In the genomic region with DNA sequence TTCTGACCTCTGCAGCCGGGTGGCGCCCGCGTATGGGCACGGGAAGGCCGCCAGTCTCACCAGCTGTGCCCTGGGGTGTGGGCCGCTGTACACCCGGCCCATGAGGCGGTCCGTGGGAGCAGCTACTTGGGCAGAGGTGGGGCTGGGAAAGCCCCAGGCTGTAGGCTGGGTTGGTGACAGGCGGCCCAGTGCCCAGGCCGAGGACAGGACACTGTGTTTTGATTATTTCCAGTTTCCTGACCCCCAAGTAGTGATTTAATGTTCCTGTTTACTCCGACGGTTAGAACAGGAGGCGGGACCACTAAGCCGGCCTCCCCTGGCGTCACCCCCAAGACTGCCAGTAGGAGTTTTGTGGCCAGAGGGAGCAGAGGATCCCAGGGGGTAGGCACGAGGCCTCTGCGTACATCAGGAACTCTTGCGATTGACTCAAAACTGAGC, we compare ENCODE assay signal across 19 cellular contexts. TPM values are rescaled to one million over a fixed set of nuclear protein-coding genes. Genes with fewer than 3 reads are reported as not detected.
DNase-seq lines count a peak whose midpoint lies in the region; ATAC-seq, FAIRE-seq and TF ChIP-seq lines count a peak whose summit lies in the region.
"Had no signal": no experiment of that assay in that cellular context is flagged by ENCODE, and none has a peak within 500 bp of the region (broad histone marks: within the 10 kb centered on the region; RNA-seq: fewer than 3 reads in every experiment).

No MANE protein-coding gene starts in this region.

- H3K36me3 ChIP-seq in right atrium auricular region (no peaks in the 10 kb centered on the region), pancreas (no peaks in the 10 kb centered on the region), upper lobe of left lung (no peaks in the 10 kb centered on the region)

- H3K27me3 ChIP-seq in right atrium auricular region (no peaks in the 10 kb centered on the region), pancreas (no peaks in the 10 kb centered on the region), upper lobe of left lung (no peaks in the 10 kb centered on the region)

- TF ChIP-seq EP300 in upper lobe of left lung (IDR thresholded peaks at IDR 0.05) = peak in 2 of 4 donors; percentile 91

- WGBS in pancreas, 2 donors = 54 to 57% methylated on average over 20 of the region's 20 CpGs
- 58 to 59% methylated on average over 18 to 20 of the region's 20 CpGs for WGBS in upper lobe of left lung, 2 donors

- TF ChIP-seq POLR2A in upper lobe of left lung (IDR thresholded peaks at IDR 0.05) = peak in 2 of 4 donors; percentile 14 to 33

- TF ChIP-seq CTCF in choroid plexus epithelial cell (conservative IDR thresholded peaks at IDR 0.05; ENCODE audit: low read depth, low read length) = no peak
- no peak for TF ChIP-seq CTCF in right atrium auricular region (IDR thresholded peaks at IDR 0.05)
- TF ChIP-seq CTCF in pancreas (IDR thresholded peaks at IDR 0.05) = no peak
- peak in 4 of 6 experiments; percentile 12 to 42 (median 26) for TF ChIP-seq CTCF in upper lobe of left lung (IDR thresholded peaks at IDR 0.05)

- ATAC-seq in pancreas (peak; percentile 87 to 96 (median 91)), upper lobe of left lung (ENCODE audit: low FRiP score in 2 of 2) (peak in 1 of 2 donors; percentile 60)
- ATAC-seq: activated T-helper 17 cell treated with anti-CD3 and anti-CD28 coated beads, Interleukin-2, amount 50 U/mL, for 72 hours; natural killer cell treated with Interleukin-12 subunit alpha and Interleukin-12 subunit beta and Interleukin-15 and Interleukin-18, amount 100 ng/mL, for 72 hours; T-helper 17 cell had no signal

- FAIRE-seq in pancreas (lab: Jason Lieb, UNC) = no peak
- FAIRE-seq: D721Med, G401.6 had no signal

- H3K4me1 ChIP-seq in right atrium auricular region = no peaks in the 10 kb centered on the region
- no peaks in the 10 kb centered on the region for H3K4me1 ChIP-seq in pancreas
- peaks cover 38 to 49% (median 43%) of the 10 kb centered on the region in 4 donors for H3K4me1 ChIP-seq in upper lobe of left lung

- H3K4me3 ChIP-seq in choroid plexus epithelial cell (ENCODE audit: low read depth, low read length) (no peak overlapping the region), right atrium auricular region (no peak overlapping the region), pancreas (no peak overlapping the region), upper lobe of left lung (no peak overlapping the region)

- intact Hi-C loops in pancreas (cut with DNase I) = no loop called here

- H3K9me3 ChIP-seq in right atrium auricular region (no peaks in the 10 kb centered on the region), pancreas (no peaks in the 10 kb centered on the region), upper lobe of left lung (peaks cover 0 to 7% (median 1%) of the 10 kb centered on the region in 4 donors)

- H3K27ac ChIP-seq in right atrium auricular region (no peak overlapping the region), pancreas (no peak overlapping the region), upper lobe of left lung (peak overlapping the region; percentile 75 to 80 (median 78))

- DNase-seq in choroid plexus epithelial cell (ENCODE audit: low read depth) = peak; percentile 3
- DNase-seq in right atrium auricular region (ENCODE audit: low spot score) = peak; percentile 86
- peak; percentile 61 to 87 (median 74) for DNase-seq in pancreas
- DNase-seq in upper lobe of left lung = peak in 1 of 2 donors; percentile 56
- no peak for DNase-seq in islet precursor cell
- no peak for DNase-seq in NCI-H2081 treated with DMSO at 0.1 percent for 48 hours (lab: John Stamatoyannopoulos, UW)
- DNase-seq in NCI-H2227 treated with DMSO at 0.1 percent for 48 hours (lab: John Stamatoyannopoulos, UW) = no peak
- DNase-seq: NCI-H2029; NCI-H510A treated with DMSO at 0.1 percent for 48 hours; SHP77 treated with DMSO at 0.1 percent for 48 hours; stimulated activated CD4-positive, alpha-beta T cell treated with anti-CD3 and anti-CD28 coated beads, Interleukin-2, amount 100 ng/mL, for 24 hours; T-helper 17 cell had no signal

RNA-seq across cellular contexts. Expression of gene DIO3, which starts 42.7 kb away (rescaled TPM):
- under 1 TPM in 1 of 2 donors, not detected in 1; 0.55 TPM for total RNA-seq in right atrium auricular region
- 1 to 10 TPM in 2 of 6 donors, under 1 TPM in 4; 0.12 to 2.1 (median 0.75) TPM for total RNA-seq in pancreas
- polyA plus RNA-seq in pancreas = under 1 TPM; 0.82 to 0.95 TPM
- total RNA-seq in upper lobe of left lung = 1 to 10 TPM in 4 of 6 donors, under 1 TPM in 2; 0.30 to 3.6 (median 1.9) TPM
- total RNA-seq: activated T-helper 17 cell treated with anti-CD3 and anti-CD28 coated beads, Interleukin-2, amount 50 U/mL, for 72 hours; natural killer cell treated with Interleukin-12 subunit alpha and Interleukin-12 subunit beta and Interleukin-15 and Interleukin-18, amount 100 ng/mL, for 72 hours; renal cortical epithelial cell; T-helper 17 cell had no signal
- polyA plus RNA-seq: BJ, fibroblast of lung had no signal

Comparison
In these comparisons a context has a peak if more than half of its experiments do, and no peak if none do; other contexts are left out.
1. DNase-seq: peak in choroid plexus epithelial cell (single experiment), right atrium auricular region (single experiment) and pancreas (6 of 6); none in islet precursor cell (single experiment), NCI-H2081 treated with DMSO at 0.1 percent for 48 hours (single experiment) and NCI-H2227 treated with DMSO at 0.1 percent for 48 hours (single experiment).
2. CTCF ChIP-seq: peak in upper lobe of left lung (4 of 6); none in choroid plexus epithelial cell (single experiment), right atrium auricular region (0 of 2) and pancreas (0 of 4).
3. H3K27ac ChIP-seq: peak in upper lobe of left lung (4 of 4); none in right atrium auricular region (0 of 2) and pancreas (0 of 4).